Comparison of ENCODE assay signal across 1 cellular context in genomic region chr6:11366183-11366933, GRCh38.
A peak's percentile ranks its signal among the peaks of the same experiment; 100 is the strongest.
TF ChIP-seq lines count a peak whose summit lies in the region.

No MANE protein-coding gene starts in this region.

TF ChIP-seq in HepG2, 621 proteins besides CTCF, POLR2A, EP300 and RAD21 (continued from another document and continues in another):
- TF ChIP-seq AKNA (CRISPR knock-in tag; IDR thresholded peaks at IDR 0.05; ENCODE audit: borderline replicate concordance): no peak
- no peak for TF ChIP-seq POGK (CRISPR knock-in tag; conservative IDR thresholded peaks at IDR 0.05)
- TF ChIP-seq KAT7 (CRISPR knock-in tag; IDR thresholded peaks at IDR 0.05; ENCODE audit: borderline replicate concordance): peak; percentile 37
- no peak for TF ChIP-seq BATF2 (CRISPR knock-in tag; IDR thresholded peaks at IDR 0.05)
- TF ChIP-seq MIXL1 (CRISPR knock-in tag; IDR thresholded peaks at IDR 0.05): no peak; the same call in 1 of the 2 replicates
- 0 out of 2 replicates have a peak, but pooled peaks have one; percentile 11 for TF ChIP-seq ZNF816 (CRISPR knock-in tag; IDR thresholded peaks at IDR 0.05; ENCODE audit: borderline replicate concordance)
- TF ChIP-seq NCOA5 (CRISPR knock-in tag; IDR thresholded peaks at IDR 0.05): no peak
- TF ChIP-seq ZNF572 (CRISPR knock-in tag; IDR thresholded peaks at IDR 0.05): no peak
- TF ChIP-seq FOSL2 (CRISPR knock-in tag; IDR thresholded peaks at IDR 0.05): peak; percentile 54
- TF ChIP-seq KLF11 (CRISPR knock-in tag; IDR thresholded peaks at IDR 0.05): no peak
- TF ChIP-seq ISL2 (CRISPR knock-in tag; IDR thresholded peaks at IDR 0.05): no peak
- TF ChIP-seq ZNF770 (CRISPR knock-in tag; IDR thresholded peaks at IDR 0.05): no peak
- TF ChIP-seq SMC3 (IDR thresholded peaks at IDR 0.05; ENCODE audit: low read length): no peak
- no peak for TF ChIP-seq RNF2 (conservative IDR thresholded peaks at IDR 0.05; ENCODE audit: low read depth)
- no peak for TF ChIP-seq AFF4 (CRISPR knock-in tag; IDR thresholded peaks at IDR 0.05)
- no peak for TF ChIP-seq RFX1 (IDR thresholded peaks at IDR 0.05)
- TF ChIP-seq AHR (CRISPR knock-in tag; IDR thresholded peaks at IDR 0.05): no peak
- peak; percentile 82 for TF ChIP-seq CEBPG (CRISPR knock-in tag; IDR thresholded peaks at IDR 0.05)
- TF ChIP-seq TAF1 (CRISPR knock-in tag; IDR thresholded peaks at IDR 0.05): no peak
- TF ChIP-seq ZNF234 (CRISPR knock-in tag; conservative IDR thresholded peaks at IDR 0.05): no peak
- TF ChIP-seq ZNF468 (CRISPR knock-in tag; IDR thresholded peaks at IDR 0.05): no peak
- no peak for TF ChIP-seq ZNF597 (CRISPR knock-in tag; IDR thresholded peaks at IDR 0.05)
- no peak for TF ChIP-seq STAT6 (CRISPR knock-in tag; IDR thresholded peaks at IDR 0.05; ENCODE audit: borderline replicate concordance)
- TF ChIP-seq SNAPC2 (CRISPR knock-in tag; IDR thresholded peaks at IDR 0.05): no peak
- no peak for TF ChIP-seq ZFX (CRISPR knock-in tag; IDR thresholded peaks at IDR 0.05; ENCODE audit: low read depth)
- TF ChIP-seq ZNF274 (CRISPR knock-in tag; IDR thresholded peaks at IDR 0.05): no peak
- peak; percentile 98 for TF ChIP-seq ZNF512 (CRISPR knock-in tag; IDR thresholded peaks at IDR 0.05)
- TF ChIP-seq USF2 (IDR thresholded peaks at IDR 0.05; ENCODE audit: low read depth, low read length): no peak
- no peak for TF ChIP-seq USF2 (CRISPR knock-in tag; IDR thresholded peaks at IDR 0.05; ENCODE audit: borderline replicate concordance)
- TF ChIP-seq GABPB1 (CRISPR knock-in tag; IDR thresholded peaks at IDR 0.05): peak; percentile 5; the same call in 1 of the 2 replicates
- no peak for TF ChIP-seq GMEB1 (CRISPR knock-in tag; IDR thresholded peaks at IDR 0.05; ENCODE audit: borderline replicate concordance)
- TF ChIP-seq ADNP (CRISPR knock-in tag; IDR thresholded peaks at IDR 0.05): 0 out of 2 replicates have a peak, but pooled peaks have one; percentile 62
- no peak for TF ChIP-seq PLSCR1 (CRISPR knock-in tag; IDR thresholded peaks at IDR 0.05; ENCODE audit: borderline replicate concordance)
